In genomic region chr11:112610494-112610893, GRCh38 we compare ENCODE assay signal across 22 cellular contexts.
"Had no signal": no experiment of that assay in that cellular context is flagged by ENCODE, and none has a peak within 500 bp of the region (broad histone marks: within the 10 kb centered on the region; RNA-seq: fewer than 3 reads in every experiment).

No MANE protein-coding gene starts in this region.

- DNase-seq: activated T-cell treated with anti-CD3 and anti-CD28 coated beads, Interleukin-2, amount 50 U/mL, for 1 hour; cortex of kidney; endodermal cell; foreskin melanocyte; glutamatergic neuron; immature natural killer cell; left lung; naive thymus-derived CD8-positive, alpha-beta T cell; ovary; right cardiac atrium; stimulated activated CD4-positive, alpha-beta T cell treated with anti-CD3 and anti-CD28 coated beads, Interleukin-1b, Interleukin-23, amount 100 ng/mL, for 48 hours; substantia nigra; T-helper 9 cell; tibial artery had no signal

- H3K9me3 ChIP-seq: ascending aorta, left lung, ovary, tibial artery had no signal

- H3K4me2 ChIP-seq: hepatocyte had no signal

- H2AFZ ChIP-seq: hepatocyte had no signal

- H3K9me3 Mint-ChIP-seq: activated naive CD4-positive, alpha-beta T cell treated with anti-CD3 and anti-CD28 coated beads, Interleukin-2, amount 50 U/mL, for 72 hours; activated T-helper 17 cell treated with anti-CD3 and anti-CD28 coated beads, Interleukin-2, amount 50 U/mL, for 72 hours; endodermal cell; stimulated activated naive CD8-positive, alpha-beta T cell treated with anti-CD3 and anti-CD28 coated beads, Interleukin-15, Interleukin-2, amounts not matched to agents 100 ng/mL and 50 ng/mL, for 24 hours; WTC11 had no signal

- H3K27ac Mint-ChIP-seq: activated naive CD4-positive, alpha-beta T cell treated with anti-CD3 and anti-CD28 coated beads, Interleukin-2, amount 50 U/mL, for 72 hours; activated T-helper 17 cell treated with anti-CD3 and anti-CD28 coated beads, Interleukin-2, amount 50 U/mL, for 72 hours; endodermal cell; immature natural killer cell; naive thymus-derived CD8-positive, alpha-beta T cell; stimulated activated naive CD8-positive, alpha-beta T cell treated with anti-CD3 and anti-CD28 coated beads, Interleukin-15, Interleukin-2, amounts not matched to agents 100 ng/mL and 50 ng/mL, for 24 hours; WTC11 had no signal

- H3K4me1 ChIP-seq: left lung had no signal

- H3K4me3 ChIP-seq: ascending aorta, hepatocyte, left lung, lung, ovary, tibial artery had no signal

- H3K27me3 ChIP-seq: ascending aorta, ovary, tibial artery had no signal

- H3K79me2 ChIP-seq: hepatocyte had no signal

- H3K36me3 ChIP-seq: ascending aorta, left lung, ovary, tibial artery had no signal

- H3K4me3 Mint-ChIP-seq: activated T-helper 17 cell treated with anti-CD3 and anti-CD28 coated beads, Interleukin-2, amount 50 U/mL, for 72 hours; endodermal cell; immature natural killer cell; stimulated activated naive CD8-positive, alpha-beta T cell treated with anti-CD3 and anti-CD28 coated beads, Interleukin-15, Interleukin-2, amounts not matched to agents 100 ng/mL and 50 ng/mL, for 24 hours; WTC11 had no signal

- H3K4me1 Mint-ChIP-seq: activated T-helper 17 cell treated with anti-CD3 and anti-CD28 coated beads, Interleukin-2, amount 50 U/mL, for 72 hours; immature natural killer cell had no signal

- H3K27ac ChIP-seq: ascending aorta, epithelial cell of prostate, hepatocyte, left lung, ovary, tibial artery had no signal

- H3K36me3 Mint-ChIP-seq: activated naive CD4-positive, alpha-beta T cell treated with anti-CD3 and anti-CD28 coated beads, Interleukin-2, amount 50 U/mL, for 72 hours; immature natural killer cell; naive thymus-derived CD8-positive, alpha-beta T cell; WTC11 had no signal
